Comparison of ENCODE assay signal across 24 cellular contexts in the genomic region with DNA sequence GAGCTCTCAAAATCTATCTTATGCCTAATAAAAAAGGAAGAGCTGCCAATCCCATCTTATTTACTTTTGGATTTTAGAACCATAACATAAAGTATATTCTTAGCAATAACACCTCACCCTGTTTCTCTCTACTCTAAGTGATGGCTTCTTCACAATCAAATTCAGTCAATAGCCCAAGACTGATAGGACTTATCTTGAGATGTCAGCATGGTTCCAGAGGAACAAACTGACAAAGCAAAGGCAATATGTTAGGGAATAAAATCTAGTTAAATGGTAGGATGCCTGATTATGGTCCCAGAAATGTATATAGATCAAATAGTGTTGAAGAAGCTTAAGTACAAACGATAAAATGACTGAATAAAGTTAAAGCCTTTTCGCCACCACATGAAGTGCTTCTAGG. TPM values are rescaled to one million over a fixed set of nuclear protein-coding genes. Genes with fewer than 3 reads are reported as not detected.
"Had no signal": no experiment of that assay in that cellular context is flagged by ENCODE, and none has a peak within 500 bp of the region (broad histone marks: within the 10 kb centered on the region; RNA-seq: fewer than 3 reads in every experiment).

No MANE protein-coding gene starts in this region.

- DNase-seq: activated CD4-positive, alpha-beta T cell treated with anti-CD3 and anti-CD28 coated beads for 4 hours; activated CD4-positive, alpha-beta T cell treated with anti-CD3 and anti-CD28 coated beads, Interleukin-2, amount 50 U/mL, for 48 hours; activated CD4-positive, CD25-positive, alpha-beta regulatory T cell; activated CD8-positive, alpha-beta memory T cell treated with anti-CD3 and anti-CD28 coated beads for 24 hours; activated gamma-delta T cell; activated naive CD4-positive, alpha-beta T cell treated with anti-CD3 and anti-CD28 coated beads, Interleukin-2, amount 10 ng/mL, durations not matched to agents 7 days and 5 days; amniotic stem cell; effector CD4-positive, alpha-beta T cell; glutamatergic neuron; islet precursor cell; left ventricle myocardium inferior; occipital lobe; psoas muscle; stimulated activated CD4-positive, alpha-beta T cell treated with anti-CD3 and anti-CD28 coated beads, Interleukin-1b, Interleukin-23, amount 100 ng/mL, for 48 hours; stimulated activated CD4-positive, alpha-beta T cell treated with anti-CD3 and anti-CD28 coated beads, Interleukin-4, amount 100 ng/mL, for 4 hours; stimulated activated CD8-positive, alpha-beta memory T cell treated with anti-CD3 and anti-CD28 coated beads, Interleukin-4, amount 100 ng/mL, for 48 hours; stimulated activated naive CD8-positive, alpha-beta T cell treated with anti-CD3 and anti-CD28 coated beads, Interleukin-15, amount 100 ng/mL, for 72 hours; substantia nigra; T-cell; upper lobe of left lung had no signal

- H3K4me3 Mint-ChIP-seq: activated naive CD4-positive, alpha-beta T cell treated with anti-CD3 and anti-CD28 coated beads, Interleukin-2, amount 10 ng/mL, durations not matched to agents 7 days and 5 days; activated T-helper 1 cell treated with anti-CD3 and anti-CD28 coated beads, Interleukin-12 subunit alpha, Interleukin-12 subunit beta, Interleukin-2, Interleukin-4 antibody, amounts not matched to agents 30 ng/mL and 10 ng/mL and 1 ng/mL, durations not matched to agents 14 hours and 24 hours and 36 hours; central memory CD8-positive, alpha-beta T cell; dendritic cell treated with granulocyte-macrophage colony-stimulating factor and Interleukin-4, amounts not matched to agents 40 ng/mL and 50 ng/mL, for 4 days; stimulated activated memory B cell treated with anti-CD40 and anti-IgM and Interleukin-4, amounts not matched to agents 10 μg/mL and 1 μg/mL and 100 μg/mL, for 72 hours; stimulated activated naive CD8-positive, alpha-beta T cell treated with anti-CD3 and anti-CD28 coated beads, Interleukin-15, amount 100 ng/mL, for 72 hours; T-cell had no signal

- H3K9me3 Mint-ChIP-seq: activated naive CD4-positive, alpha-beta T cell treated with anti-CD3 and anti-CD28 coated beads, Interleukin-2, amount 10 ng/mL, durations not matched to agents 7 days and 5 days; activated T-helper 1 cell treated with anti-CD3 and anti-CD28 coated beads, Interleukin-12 subunit alpha, Interleukin-12 subunit beta, Interleukin-2, Interleukin-4 antibody, amounts not matched to agents 30 ng/mL and 10 ng/mL and 1 ng/mL, durations not matched to agents 14 hours and 24 hours and 36 hours; dendritic cell treated with granulocyte-macrophage colony-stimulating factor and Interleukin-4, amounts not matched to agents 40 ng/mL and 50 ng/mL, for 4 days; stimulated activated naive CD8-positive, alpha-beta T cell treated with anti-CD3 and anti-CD28 coated beads, Interleukin-15, amount 100 ng/mL, for 72 hours; T-cell had no signal

- H3K36me3 Mint-ChIP-seq: activated naive CD4-positive, alpha-beta T cell treated with anti-CD3 and anti-CD28 coated beads, Interleukin-2, amount 10 ng/mL, durations not matched to agents 7 days and 5 days; stimulated activated memory B cell treated with anti-CD40 and anti-IgM and Interleukin-4, amounts not matched to agents 10 μg/mL and 1 μg/mL and 100 μg/mL, for 72 hours; T-cell had no signal

- ATAC-seq: psoas muscle; stimulated activated memory B cell treated with anti-CD40 and anti-IgM and Interleukin-4, amounts not matched to agents 10 μg/mL and 1 μg/mL and 100 μg/mL, for 72 hours; stimulated activated naive CD8-positive, alpha-beta T cell treated with anti-CD3 and anti-CD28 coated beads, Interleukin-15, amount 100 ng/mL, for 72 hours; T-cell had no signal

- H3K27ac Mint-ChIP-seq: activated naive CD4-positive, alpha-beta T cell treated with anti-CD3 and anti-CD28 coated beads, Interleukin-2, amount 10 ng/mL, durations not matched to agents 7 days and 5 days; activated T-helper 1 cell treated with anti-CD3 and anti-CD28 coated beads, Interleukin-12 subunit alpha, Interleukin-12 subunit beta, Interleukin-2, Interleukin-4 antibody, amounts not matched to agents 30 ng/mL and 10 ng/mL and 1 ng/mL, durations not matched to agents 14 hours and 24 hours and 36 hours; dendritic cell treated with granulocyte-macrophage colony-stimulating factor and Interleukin-4, amounts not matched to agents 40 ng/mL and 50 ng/mL, for 4 days; stimulated activated memory B cell treated with anti-CD40 and anti-IgM and Interleukin-4, amounts not matched to agents 10 μg/mL and 1 μg/mL and 100 μg/mL, for 72 hours; stimulated activated naive CD8-positive, alpha-beta T cell treated with anti-CD3 and anti-CD28 coated beads, Interleukin-15, amount 100 ng/mL, for 72 hours; T-cell had no signal

- H3K4me1 Mint-ChIP-seq: central memory CD8-positive, alpha-beta T cell; stimulated activated memory B cell treated with anti-CD40 and anti-IgM and Interleukin-4, amounts not matched to agents 10 μg/mL and 1 μg/mL and 100 μg/mL, for 72 hours; stimulated activated naive CD8-positive, alpha-beta T cell treated with anti-CD3 and anti-CD28 coated beads, Interleukin-15, amount 100 ng/mL, for 72 hours had no signal

- H3K27me3 Mint-ChIP-seq: activated naive CD4-positive, alpha-beta T cell treated with anti-CD3 and anti-CD28 coated beads, Interleukin-2, amount 10 ng/mL, durations not matched to agents 7 days and 5 days; central memory CD8-positive, alpha-beta T cell; dendritic cell treated with granulocyte-macrophage colony-stimulating factor and Interleukin-4, amounts not matched to agents 40 ng/mL and 50 ng/mL, for 4 days; stimulated activated memory B cell treated with anti-CD40 and anti-IgM and Interleukin-4, amounts not matched to agents 10 μg/mL and 1 μg/mL and 100 μg/mL, for 72 hours; stimulated activated naive CD8-positive, alpha-beta T cell treated with anti-CD3 and anti-CD28 coated beads, Interleukin-15, amount 100 ng/mL, for 72 hours; T-cell had no signal

RNA-seq across cellular contexts. Expression of gene DACH1, which starts 36.3 kb away (rescaled TPM):
- total RNA-seq: activated T-helper 1 cell treated with anti-CD3 and anti-CD28 coated beads, Interleukin-12 subunit alpha, Interleukin-12 subunit beta, Interleukin-2, Interleukin-4 antibody, amounts not matched to agents 30 ng/mL and 10 ng/mL and 1 ng/mL, durations not matched to agents 14 hours and 24 hours and 36 hours had no signal
